Comparison of ENCODE assay signal across 17 cellular contexts in the genomic region with DNA sequence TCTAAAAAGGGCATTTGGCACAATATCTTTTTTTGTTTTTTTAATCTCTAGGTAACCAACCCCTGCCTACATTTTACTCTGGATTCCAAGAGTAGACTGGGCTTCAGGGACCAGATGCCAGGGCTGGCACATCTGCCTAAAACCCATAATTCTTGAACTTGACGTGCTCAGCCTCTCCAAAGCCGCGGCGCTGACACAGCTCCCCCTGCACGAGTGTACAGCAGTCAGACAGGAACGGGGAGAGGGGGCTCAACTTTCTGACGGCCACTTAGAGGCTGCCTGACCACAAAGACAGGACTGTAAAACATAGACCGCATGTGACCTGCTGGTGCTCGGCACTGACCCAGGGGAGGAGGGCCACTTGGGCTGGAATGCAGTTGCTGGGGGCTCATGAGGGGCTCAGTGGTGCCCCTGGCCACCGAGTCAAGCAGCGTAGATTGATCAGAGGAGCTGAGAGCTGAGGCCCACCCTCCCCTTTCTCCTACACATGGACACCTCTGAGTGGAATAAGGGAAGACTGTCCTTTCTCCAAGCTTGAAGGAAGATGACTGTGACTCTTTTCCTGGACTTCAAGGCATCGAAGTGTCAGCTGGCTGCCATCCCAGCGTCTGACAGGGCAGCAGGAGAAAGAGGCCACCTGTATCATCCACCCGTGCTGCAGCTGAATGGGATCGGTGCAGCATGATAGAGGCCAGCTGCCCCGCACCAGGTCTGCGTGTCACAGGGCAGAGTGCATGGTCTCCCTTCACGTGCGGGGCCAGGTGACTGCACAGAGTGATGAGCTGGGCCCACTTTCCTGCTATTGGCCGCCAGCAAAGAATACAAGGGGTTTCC.
A peak's percentile ranks its signal among the peaks of the same experiment; 100 is the strongest.
DNase-seq lines count a peak whose midpoint lies in the region; ATAC-seq lines count a peak whose summit lies in the region.
"Had no signal": no experiment of that assay in that cellular context is flagged by ENCODE, and none has a peak within 500 bp of the region (broad histone marks: within the 10 kb centered on the region; RNA-seq: fewer than 3 reads in every experiment).

No MANE protein-coding gene starts in this region.

- peaks cover 8% of the 10 kb centered on the region for H3K27me3 Mint-ChIP-seq in activated naive CD8-positive, alpha-beta T cell treated with anti-CD3 and anti-CD28 coated beads, Interleukin-2, amount 10 ng/mL, durations not matched to agents 7 days and 5 days
- H3K27me3 Mint-ChIP-seq in activated CD8-positive, alpha-beta memory T cell treated with anti-CD3 and anti-CD28 coated beads, Interleukin-2, amount 10 ng/mL, durations not matched to agents 7 days and 5 days = peaks cover 8% of the 10 kb centered on the region
- H3K27me3 Mint-ChIP-seq: activated CD4-positive, alpha-beta T cell treated with anti-CD3 and anti-CD28 coated beads for 36 hours; activated naive CD4-positive, alpha-beta T cell treated with anti-CD3 and anti-CD28 coated beads, Interleukin-2, amount 50 U/mL, for 24 hours; central memory CD8-positive, alpha-beta T cell had no signal

- intact Hi-C loops in sciatic nerve (cut with DNase I) = no loop called here

- H3K36me3 Mint-ChIP-seq in activated naive CD8-positive, alpha-beta T cell treated with anti-CD3 and anti-CD28 coated beads, Interleukin-2, amount 10 ng/mL, durations not matched to agents 7 days and 5 days = no peaks in the 10 kb centered on the region
- no peaks in the 10 kb centered on the region for H3K36me3 Mint-ChIP-seq in activated CD8-positive, alpha-beta memory T cell treated with anti-CD3 and anti-CD28 coated beads, Interleukin-2, amount 10 ng/mL, durations not matched to agents 7 days and 5 days
- H3K36me3 Mint-ChIP-seq: activated naive CD4-positive, alpha-beta T cell treated with anti-CD3 and anti-CD28 coated beads, Interleukin-2, amount 50 U/mL, for 24 hours; stimulated activated naive B cell treated with anti-CD40 and anti-IgM and Interleukin-4, amounts not matched to agents 10 μg/mL and 1 μg/mL and 100 μg/mL, for 72 hours had no signal

- DNase-seq in DMS 273 treated with DMSO at 0.1 percent for 48 hours (lab: John Stamatoyannopoulos, UW) (peak; percentile 29), left kidney (ENCODE audit: low read depth, low spot score) (peak; percentile 83), sciatic nerve (ENCODE audit: low spot score) (no peak), cerebellum (ENCODE audit: low spot score) (no peak), NCI-H510A (lab: John Stamatoyannopoulos, UW) (no peak), NAMALWA (ENCODE audit: low spot score) (no peak)
- DNase-seq in activated naive CD8-positive, alpha-beta T cell treated with anti-CD3 and anti-CD28 coated beads, Interleukin-2, amount 10 ng/mL, durations not matched to agents 7 days and 5 days = no peak
- no peak for DNase-seq in activated CD8-positive, alpha-beta memory T cell treated with anti-CD3 and anti-CD28 coated beads, Interleukin-2, amount 10 ng/mL, durations not matched to agents 7 days and 5 days
- DNase-seq: activated CD8-positive, alpha-beta memory T cell treated with anti-CD3 and anti-CD28 coated beads, Interleukin-2, amount 50 U/mL, for 48 hours; NCI-H2029 treated with DMSO at 0.1 percent for 48 hours; NK-92 treated with Interleukin-12 subunit alpha and Interleukin-12 subunit beta, amount 100 ng/mL, for 24 hours; spleen; stimulated activated naive B cell treated with anti-CD40 and anti-IgM and Interleukin-4, amounts not matched to agents 10 μg/mL and 1 μg/mL and 100 μg/mL, for 72 hours had no signal

- H3K4me1 Mint-ChIP-seq in activated naive CD8-positive, alpha-beta T cell treated with anti-CD3 and anti-CD28 coated beads, Interleukin-2, amount 10 ng/mL, durations not matched to agents 7 days and 5 days = peaks cover 11% of the 10 kb centered on the region
- peaks cover 5% of the 10 kb centered on the region for H3K4me1 Mint-ChIP-seq in activated CD8-positive, alpha-beta memory T cell treated with anti-CD3 and anti-CD28 coated beads, Interleukin-2, amount 10 ng/mL, durations not matched to agents 7 days and 5 days
- H3K4me1 Mint-ChIP-seq: activated CD4-positive, alpha-beta T cell treated with anti-CD3 and anti-CD28 coated beads for 36 hours; activated naive CD4-positive, alpha-beta T cell treated with anti-CD3 and anti-CD28 coated beads, Interleukin-2, amount 50 U/mL, for 24 hours; central memory CD8-positive, alpha-beta T cell; stimulated activated naive B cell treated with anti-CD40 and anti-IgM and Interleukin-4, amounts not matched to agents 10 μg/mL and 1 μg/mL and 100 μg/mL, for 72 hours had no signal

- H3K9me3 Mint-ChIP-seq in activated naive CD8-positive, alpha-beta T cell treated with anti-CD3 and anti-CD28 coated beads, Interleukin-2, amount 10 ng/mL, durations not matched to agents 7 days and 5 days = no peaks in the 10 kb centered on the region
- H3K9me3 Mint-ChIP-seq in activated CD8-positive, alpha-beta memory T cell treated with anti-CD3 and anti-CD28 coated beads, Interleukin-2, amount 10 ng/mL, durations not matched to agents 7 days and 5 days (ENCODE audit: low read depth) = no peaks in the 10 kb centered on the region
- H3K9me3 Mint-ChIP-seq: activated naive CD4-positive, alpha-beta T cell treated with anti-CD3 and anti-CD28 coated beads, Interleukin-2, amount 50 U/mL, for 24 hours; central memory CD8-positive, alpha-beta T cell had no signal

- no peak for ATAC-seq in activated naive CD8-positive, alpha-beta T cell treated with anti-CD3 and anti-CD28 coated beads, Interleukin-2, amount 10 ng/mL, durations not matched to agents 7 days and 5 days (ENCODE audit: low read depth)
- ATAC-seq in sciatic nerve = peak; percentile 33
- ATAC-seq in activated CD8-positive, alpha-beta memory T cell treated with anti-CD3 and anti-CD28 coated beads, Interleukin-2, amount 10 ng/mL, durations not matched to agents 7 days and 5 days = no peak
- ATAC-seq: HCT116 had no signal

- no peak overlapping the region for H3K27ac Mint-ChIP-seq in activated naive CD8-positive, alpha-beta T cell treated with anti-CD3 and anti-CD28 coated beads, Interleukin-2, amount 10 ng/mL, durations not matched to agents 7 days and 5 days
- no peak overlapping the region for H3K27ac Mint-ChIP-seq in activated CD8-positive, alpha-beta memory T cell treated with anti-CD3 and anti-CD28 coated beads, Interleukin-2, amount 10 ng/mL, durations not matched to agents 7 days and 5 days
- H3K27ac Mint-ChIP-seq: activated CD4-positive, alpha-beta T cell treated with anti-CD3 and anti-CD28 coated beads for 36 hours; activated naive CD4-positive, alpha-beta T cell treated with anti-CD3 and anti-CD28 coated beads, Interleukin-2, amount 50 U/mL, for 24 hours; stimulated activated naive B cell treated with anti-CD40 and anti-IgM and Interleukin-4, amounts not matched to agents 10 μg/mL and 1 μg/mL and 100 μg/mL, for 72 hours had no signal

- POLR2A ChIA-PET in activated naive CD8-positive, alpha-beta T cell treated with anti-CD3 and anti-CD28 coated beads, Interleukin-2, amount 10 ng/mL, durations not matched to agents 7 days and 5 days (lab: Charles Lee) = no interaction called here

- CTCF ChIA-PET in activated CD8-positive, alpha-beta memory T cell treated with anti-CD3 and anti-CD28 coated beads, Interleukin-2, amount 10 ng/mL, durations not matched to agents 7 days and 5 days (lab: Charles Lee) = interaction anchor here (1.4 to 1.6 kb wide), 2 partner anchors 27 to 51 kb away, joined by 5 to 8 read pairs; no protein-coding TSS in a partner anchor

- peak overlapping the region; percentile 42 for H3K4me3 Mint-ChIP-seq in activated naive CD8-positive, alpha-beta T cell treated with anti-CD3 and anti-CD28 coated beads, Interleukin-2, amount 10 ng/mL, durations not matched to agents 7 days and 5 days
- no peak overlapping the region for H3K4me3 Mint-ChIP-seq in activated CD8-positive, alpha-beta memory T cell treated with anti-CD3 and anti-CD28 coated beads, Interleukin-2, amount 10 ng/mL, durations not matched to agents 7 days and 5 days
- H3K4me3 Mint-ChIP-seq: activated CD4-positive, alpha-beta T cell treated with anti-CD3 and anti-CD28 coated beads for 36 hours; activated naive CD4-positive, alpha-beta T cell treated with anti-CD3 and anti-CD28 coated beads, Interleukin-2, amount 50 U/mL, for 24 hours; central memory CD8-positive, alpha-beta T cell had no signal

Comparison
In these comparisons a context has a peak if more than half of its experiments do, and no peak if none do; other contexts are left out.
1. DNase-seq: peak in DMS 273 treated with DMSO at 0.1 percent for 48 hours (single experiment) and left kidney (single experiment); none in activated naive CD8-positive, alpha-beta T cell treated with anti-CD3 and anti-CD28 coated beads, Interleukin-2, amount 10 ng/mL, durations not matched to agents 7 days and 5 days (single experiment), sciatic nerve (single experiment), cerebellum (single experiment), activated CD8-positive, alpha-beta memory T cell treated with anti-CD3 and anti-CD28 coated beads, Interleukin-2, amount 10 ng/mL, durations not matched to agents 7 days and 5 days (single experiment), NCI-H510A (single experiment) and NAMALWA (single experiment).